ENCODE assay signal across 8 cellular contexts in the genomic region with DNA sequence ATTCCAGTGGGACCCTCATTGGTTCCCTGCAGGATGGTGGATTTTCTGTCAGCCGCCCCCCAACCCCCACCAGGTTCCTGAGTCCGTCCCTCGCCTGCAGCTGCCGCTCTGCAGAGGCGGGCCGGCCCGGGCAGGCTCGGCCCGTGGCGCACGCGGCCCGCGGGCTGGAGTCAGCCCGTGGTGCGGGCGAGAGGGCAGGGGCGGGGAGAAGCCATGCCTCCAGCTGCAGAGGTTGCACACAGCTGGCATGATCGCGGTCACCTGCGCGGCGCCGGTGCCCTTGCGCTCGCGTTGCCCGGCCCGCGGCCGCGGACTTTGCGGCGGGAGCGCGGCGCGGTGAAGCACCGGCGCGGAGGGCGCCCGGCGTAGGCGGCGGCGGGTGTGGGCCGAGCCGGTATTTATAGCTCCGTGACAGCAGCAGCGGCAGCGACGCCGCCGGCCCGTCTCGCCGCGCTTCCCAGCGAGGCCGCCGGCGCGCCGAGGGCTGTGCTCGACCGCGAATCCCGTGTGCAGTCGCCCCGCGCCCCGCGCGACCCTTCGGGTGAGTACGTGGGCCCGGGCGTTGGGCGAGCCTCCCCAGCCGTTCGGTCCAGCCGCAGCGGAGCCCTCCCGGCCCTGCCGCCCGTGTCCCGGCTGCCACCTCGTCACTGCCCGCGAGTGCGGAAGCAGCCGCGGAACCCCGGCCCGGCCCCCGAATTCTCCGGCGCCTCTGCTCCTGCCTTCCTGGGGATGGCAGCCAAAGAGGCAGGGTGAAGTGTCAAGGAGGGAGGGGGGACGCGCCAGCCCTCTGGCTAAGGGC. TPM values are rescaled to one million over a fixed set of nuclear protein-coding genes. Genes with fewer than 3 reads are reported as not detected.
DNase-seq lines count a peak whose midpoint lies in the region; ATAC-seq and TF ChIP-seq lines count a peak whose summit lies in the region.

A gene (plus strand): TSS at position 426 of the 799 bp plus-strand sequence.

- DNase-seq in CD8-positive, alpha-beta T cell = peak; percentile 21 to 82 (median 55)
- DNase-seq in RPMI7951 (ENCODE audit: low read depth) = peak; percentile 67
- DNase-seq in activated naive CD4-positive, alpha-beta T cell (lab: John Stamatoyannopoulos, UW) = peak; percentile 13 to 47 (median 31)
- peak; percentile 62 for DNase-seq in occipital lobe (lab: John Stamatoyannopoulos, UW)
- DNase-seq in thyroid gland = peak; percentile 85 to 86

- H3K4me1 Mint-ChIP-seq in CD8-positive, alpha-beta T cell (ENCODE audit: low read depth) = peaks cover 52% of the 10 kb centered on the region

- TF ChIP-seq CTCF in CD8-positive, alpha-beta T cell (IDR thresholded peaks at IDR 0.05) = no peak
- TF ChIP-seq CTCF in gastroesophageal sphincter (IDR thresholded peaks at IDR 0.05) = peak in 2 of 4 experiments; percentile 3 to 21
- no peak for TF ChIP-seq CTCF in thyroid gland (IDR thresholded peaks at IDR 0.05)

- peak; percentile 72 to 77 for TF ChIP-seq POLR2A in gastroesophageal sphincter (IDR thresholded peaks at IDR 0.05)
- peak in 1 of 2 donors; percentile 73 for TF ChIP-seq POLR2A in thyroid gland (IDR thresholded peaks at IDR 0.05)

- no CpG with 5 or more reads among the region's 101 CpGs for WGBS in gastroesophageal sphincter (ENCODE audit: low coverage in 1 of 2), 2 donors
- 0 to 5% methylated on average over 5 of the region's 101 CpGs for WGBS in thyroid gland, 2 donors

- H3K27me3 ChIP-seq in CD8-positive, alpha-beta T cell (ENCODE audit: insufficient read depth, low read length) = no peaks in the 10 kb centered on the region
- no peaks in the 10 kb centered on the region for H3K27me3 ChIP-seq in gastroesophageal sphincter
- H3K27me3 ChIP-seq in thyroid gland = no peaks in the 10 kb centered on the region

- intact Hi-C loops in CD8-positive, alpha-beta T cell (cut with DNase I, micrococcal nuclease) = loop anchor here (1.0 to 10.0 kb wide), 5 partner anchors 30 to 1601 kb away; a partner anchor contains a TSS
- intact Hi-C loops in thyroid gland (cut with DNase I) = no loop called here

- peak within 1 kb of the TSS; percentile 64 for H3K27ac ChIP-seq in CD8-positive, alpha-beta T cell (ENCODE audit: low read depth, low read length)
- H3K27ac ChIP-seq in gastroesophageal sphincter = peak within 1 kb of the TSS; percentile 78 to 95 (median 94)
- peak within 1 kb of the TSS; percentile 94 to 95 (median 95) for H3K27ac ChIP-seq in thyroid gland

- no peaks in the 10 kb centered on the region for H3K9me3 ChIP-seq in CD8-positive, alpha-beta T cell (ENCODE audit: low read length)
- H3K9me3 ChIP-seq in gastroesophageal sphincter (no peaks in the 10 kb centered on the region), thyroid gland (no peaks in the 10 kb centered on the region)

- H3K27me3 Mint-ChIP-seq in CD8-positive, alpha-beta T cell (ENCODE audit: low read depth) = no peaks in the 10 kb centered on the region

- no peaks in the 10 kb centered on the region for H3K36me3 ChIP-seq in CD8-positive, alpha-beta T cell (ENCODE audit: insufficient read depth, low read length)
- H3K36me3 ChIP-seq in gastroesophageal sphincter (no peaks in the 10 kb centered on the region), thyroid gland (no peaks in the 10 kb centered on the region)

- peaks cover 35% of the 10 kb centered on the region for H3K4me1 ChIP-seq in CD8-positive, alpha-beta T cell (ENCODE audit: insufficient read depth, low read length)
- H3K4me1 ChIP-seq in gastroesophageal sphincter (peaks cover 0 to 30% (median 0%) of the 10 kb centered on the region in 3 donors), thyroid gland (peaks cover 7 to 13% of the 10 kb centered on the region in 2 donors)

- POLR2A ChIA-PET in CD8-positive, alpha-beta T cell (lab: Charles Lee) = interaction anchor here (0.6 to 4.2 kb wide), 9 partner anchors 9 to 77 kb away, joined by 3 to 30 read pairs (median 5); a partner anchor contains a TSS

- peak within 1 kb of the TSS; percentile 92 for H3K4me3 Mint-ChIP-seq in CD8-positive, alpha-beta T cell

- no peak for TF ChIP-seq EP300 in gastroesophageal sphincter (IDR thresholded peaks at IDR 0.05)

- H3K9me3 Mint-ChIP-seq in CD8-positive, alpha-beta T cell = no peaks in the 10 kb centered on the region

- H3K27ac Mint-ChIP-seq in CD8-positive, alpha-beta T cell = peak within 1 kb of the TSS; percentile 95

- H3K36me3 Mint-ChIP-seq in CD8-positive, alpha-beta T cell = peaks cover 3% of the 10 kb centered on the region

- H3K4me3 ChIP-seq in CD8-positive, alpha-beta T cell (ENCODE audit: low read depth, low read length) = peak within 1 kb of the TSS; percentile 56
- H3K4me3 ChIP-seq in gastroesophageal sphincter (peak within 1 kb of the TSS; percentile 70 to 75), thyroid gland (replicated peaks in 1 of 3) (peak within 1 kb of the TSS; percentile 65 to 74 (median 69))

- CTCF ChIA-PET in CD8-positive, alpha-beta T cell (lab: Charles Lee) = interaction anchor here (0.9 to 1.5 kb wide), 3 partner anchors 28 to 47 kb away, joined by 3 to 7 read pairs (median 4); a partner anchor contains a TSS

- peak; percentile 69 for ATAC-seq in CD8-positive, alpha-beta T cell
- peak; percentile 76 for ATAC-seq in GM19351 (IDR thresholded peaks at IDR 0.05; ENCODE audit: unreplicated experiment)
- peak; percentile 70 for ATAC-seq in HG03457 (IDR thresholded peaks at IDR 0.05; ENCODE audit: unreplicated experiment)
- peak; percentile 92 for ATAC-seq in gastroesophageal sphincter

RNA-seq across cellular contexts. Expression of the gene that starts here (rescaled TPM):
- total RNA-seq in CD8-positive, alpha-beta T cell = 1 to 10 TPM; 3.5 to 4.0 TPM
- 14.3 and 14.9 TPM in 2 replicates for total RNA-seq in RPMI7951 (2014; rRNA removed; shearing (Covaris generic))
- total RNA-seq in gastroesophageal sphincter = 10 to 100 TPM in 3 of 4 donors, 1 to 10 TPM in 1; 7.8 to 21.5 (median 12.3) TPM
- total RNA-seq in occipital lobe = 15.0 TPM
- total RNA-seq in thyroid gland = 10 to 100 TPM; 18.9 to 32.4 (median 24.7) TPM

Comparison
In these comparisons a context has a peak if more than half of its experiments do, and no peak if none do; other contexts are left out.
1. Peak in every context shown above with its lines: DNase-seq, ATAC-seq, H3K4me3 ChIP-seq and H3K27ac ChIP-seq.
2. DNase-seq: peak in every context shown above with its lines; median percentile 86 in thyroid gland; 67 in RPMI7951; 62 in occipital lobe; 55 in CD8-positive, alpha-beta T cell; 31 in activated naive CD4-positive, alpha-beta T cell.